ENCODE assay signal across 1 cellular context in the genomic region with DNA sequence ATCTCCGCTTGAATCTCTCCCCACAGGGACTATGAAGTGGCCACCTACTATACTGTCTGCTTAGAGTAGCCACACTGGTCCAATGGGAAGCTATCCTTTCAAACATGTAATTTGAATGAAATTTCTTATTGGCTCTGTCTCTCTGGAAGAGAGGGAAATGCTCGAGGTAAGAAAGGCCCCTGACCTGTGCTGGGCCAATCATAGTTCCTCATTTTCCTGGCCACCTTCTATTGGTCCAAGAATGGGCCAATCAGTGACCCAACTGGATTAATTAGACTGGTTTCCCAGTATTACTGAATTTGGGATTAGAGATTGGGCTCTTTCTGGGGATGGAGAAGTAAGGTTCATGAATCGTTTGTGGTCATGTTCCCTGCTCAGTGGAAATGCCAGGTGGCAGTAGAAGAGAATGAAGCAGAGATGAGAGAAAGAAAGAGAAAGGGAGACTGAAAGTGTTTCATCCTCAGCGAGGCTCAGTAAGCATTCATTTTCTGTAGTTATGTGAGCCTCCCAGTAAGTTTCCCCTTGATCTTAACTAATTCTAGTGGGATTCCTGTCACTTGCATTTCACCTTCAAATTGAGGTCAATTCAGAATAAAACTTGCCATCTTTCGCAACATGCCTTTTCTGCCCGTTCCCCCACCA.
TF ChIP-seq lines count a peak whose summit lies in the region.

No MANE protein-coding gene starts in this region.

TF ChIP-seq in GM23338, 12 proteins besides CTCF, POLR2A, EP300 and RAD21 (continued from another document):
- TF ChIP-seq, protein P1, sequence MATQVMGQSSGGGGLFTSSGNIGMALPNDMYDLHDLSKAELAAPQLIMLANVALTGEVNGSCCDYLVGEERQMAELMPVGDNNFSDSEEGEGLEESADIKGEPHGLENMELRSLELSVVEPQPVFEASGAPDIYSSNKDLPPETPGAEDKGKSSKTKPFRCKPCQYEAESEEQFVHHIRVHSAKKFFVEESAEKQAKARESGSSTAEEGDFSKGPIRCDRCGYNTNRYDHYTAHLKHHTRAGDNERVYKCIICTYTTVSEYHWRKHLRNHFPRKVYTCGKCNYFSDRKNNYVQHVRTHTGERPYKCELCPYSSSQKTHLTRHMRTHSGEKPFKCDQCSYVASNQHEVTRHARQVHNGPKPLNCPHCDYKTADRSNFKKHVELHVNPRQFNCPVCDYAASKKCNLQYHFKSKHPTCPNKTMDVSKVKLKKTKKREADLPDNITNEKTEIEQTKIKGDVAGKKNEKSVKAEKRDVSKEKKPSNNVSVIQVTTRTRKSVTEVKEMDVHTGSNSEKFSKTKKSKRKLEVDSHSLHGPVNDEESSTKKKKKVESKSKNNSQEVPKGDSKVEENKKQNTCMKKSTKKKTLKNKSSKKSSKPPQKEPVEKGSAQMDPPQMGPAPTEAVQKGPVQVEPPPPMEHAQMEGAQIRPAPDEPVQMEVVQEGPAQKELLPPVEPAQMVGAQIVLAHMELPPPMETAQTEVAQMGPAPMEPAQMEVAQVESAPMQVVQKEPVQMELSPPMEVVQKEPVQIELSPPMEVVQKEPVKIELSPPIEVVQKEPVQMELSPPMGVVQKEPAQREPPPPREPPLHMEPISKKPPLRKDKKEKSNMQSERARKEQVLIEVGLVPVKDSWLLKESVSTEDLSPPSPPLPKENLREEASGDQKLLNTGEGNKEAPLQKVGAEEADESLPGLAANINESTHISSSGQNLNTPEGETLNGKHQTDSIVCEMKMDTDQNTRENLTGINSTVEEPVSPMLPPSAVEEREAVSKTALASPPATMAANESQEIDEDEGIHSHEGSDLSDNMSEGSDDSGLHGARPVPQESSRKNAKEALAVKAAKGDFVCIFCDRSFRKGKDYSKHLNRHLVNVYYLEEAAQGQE (IDR thresholded peaks at IDR 0.05; ENCODE audit: unreplicated experiment), result no peak
- TF ChIP-seq ZNF331 (CRISPR knock-in tag; IDR thresholded peaks at IDR 0.05; ENCODE audit: low read depth) (no peak), JUNB (IDR thresholded peaks at IDR 0.05; ENCODE audit: unreplicated experiment) (no peak), STAT1 (IDR thresholded peaks at IDR 0.05; ENCODE audit: unreplicated experiment) (no peak), EZH2 (IDR thresholded peaks at IDR 0.05; ENCODE audit: low read depth, unreplicated experiment) (no peak), ZNF114 (CRISPR knock-in tag; IDR thresholded peaks at IDR 0.05) (no peak), EZH2phosphoT487 (IDR thresholded peaks at IDR 0.05; ENCODE audit: unreplicated experiment) (no peak)
- TF ChIP-seq, protein P2, sequence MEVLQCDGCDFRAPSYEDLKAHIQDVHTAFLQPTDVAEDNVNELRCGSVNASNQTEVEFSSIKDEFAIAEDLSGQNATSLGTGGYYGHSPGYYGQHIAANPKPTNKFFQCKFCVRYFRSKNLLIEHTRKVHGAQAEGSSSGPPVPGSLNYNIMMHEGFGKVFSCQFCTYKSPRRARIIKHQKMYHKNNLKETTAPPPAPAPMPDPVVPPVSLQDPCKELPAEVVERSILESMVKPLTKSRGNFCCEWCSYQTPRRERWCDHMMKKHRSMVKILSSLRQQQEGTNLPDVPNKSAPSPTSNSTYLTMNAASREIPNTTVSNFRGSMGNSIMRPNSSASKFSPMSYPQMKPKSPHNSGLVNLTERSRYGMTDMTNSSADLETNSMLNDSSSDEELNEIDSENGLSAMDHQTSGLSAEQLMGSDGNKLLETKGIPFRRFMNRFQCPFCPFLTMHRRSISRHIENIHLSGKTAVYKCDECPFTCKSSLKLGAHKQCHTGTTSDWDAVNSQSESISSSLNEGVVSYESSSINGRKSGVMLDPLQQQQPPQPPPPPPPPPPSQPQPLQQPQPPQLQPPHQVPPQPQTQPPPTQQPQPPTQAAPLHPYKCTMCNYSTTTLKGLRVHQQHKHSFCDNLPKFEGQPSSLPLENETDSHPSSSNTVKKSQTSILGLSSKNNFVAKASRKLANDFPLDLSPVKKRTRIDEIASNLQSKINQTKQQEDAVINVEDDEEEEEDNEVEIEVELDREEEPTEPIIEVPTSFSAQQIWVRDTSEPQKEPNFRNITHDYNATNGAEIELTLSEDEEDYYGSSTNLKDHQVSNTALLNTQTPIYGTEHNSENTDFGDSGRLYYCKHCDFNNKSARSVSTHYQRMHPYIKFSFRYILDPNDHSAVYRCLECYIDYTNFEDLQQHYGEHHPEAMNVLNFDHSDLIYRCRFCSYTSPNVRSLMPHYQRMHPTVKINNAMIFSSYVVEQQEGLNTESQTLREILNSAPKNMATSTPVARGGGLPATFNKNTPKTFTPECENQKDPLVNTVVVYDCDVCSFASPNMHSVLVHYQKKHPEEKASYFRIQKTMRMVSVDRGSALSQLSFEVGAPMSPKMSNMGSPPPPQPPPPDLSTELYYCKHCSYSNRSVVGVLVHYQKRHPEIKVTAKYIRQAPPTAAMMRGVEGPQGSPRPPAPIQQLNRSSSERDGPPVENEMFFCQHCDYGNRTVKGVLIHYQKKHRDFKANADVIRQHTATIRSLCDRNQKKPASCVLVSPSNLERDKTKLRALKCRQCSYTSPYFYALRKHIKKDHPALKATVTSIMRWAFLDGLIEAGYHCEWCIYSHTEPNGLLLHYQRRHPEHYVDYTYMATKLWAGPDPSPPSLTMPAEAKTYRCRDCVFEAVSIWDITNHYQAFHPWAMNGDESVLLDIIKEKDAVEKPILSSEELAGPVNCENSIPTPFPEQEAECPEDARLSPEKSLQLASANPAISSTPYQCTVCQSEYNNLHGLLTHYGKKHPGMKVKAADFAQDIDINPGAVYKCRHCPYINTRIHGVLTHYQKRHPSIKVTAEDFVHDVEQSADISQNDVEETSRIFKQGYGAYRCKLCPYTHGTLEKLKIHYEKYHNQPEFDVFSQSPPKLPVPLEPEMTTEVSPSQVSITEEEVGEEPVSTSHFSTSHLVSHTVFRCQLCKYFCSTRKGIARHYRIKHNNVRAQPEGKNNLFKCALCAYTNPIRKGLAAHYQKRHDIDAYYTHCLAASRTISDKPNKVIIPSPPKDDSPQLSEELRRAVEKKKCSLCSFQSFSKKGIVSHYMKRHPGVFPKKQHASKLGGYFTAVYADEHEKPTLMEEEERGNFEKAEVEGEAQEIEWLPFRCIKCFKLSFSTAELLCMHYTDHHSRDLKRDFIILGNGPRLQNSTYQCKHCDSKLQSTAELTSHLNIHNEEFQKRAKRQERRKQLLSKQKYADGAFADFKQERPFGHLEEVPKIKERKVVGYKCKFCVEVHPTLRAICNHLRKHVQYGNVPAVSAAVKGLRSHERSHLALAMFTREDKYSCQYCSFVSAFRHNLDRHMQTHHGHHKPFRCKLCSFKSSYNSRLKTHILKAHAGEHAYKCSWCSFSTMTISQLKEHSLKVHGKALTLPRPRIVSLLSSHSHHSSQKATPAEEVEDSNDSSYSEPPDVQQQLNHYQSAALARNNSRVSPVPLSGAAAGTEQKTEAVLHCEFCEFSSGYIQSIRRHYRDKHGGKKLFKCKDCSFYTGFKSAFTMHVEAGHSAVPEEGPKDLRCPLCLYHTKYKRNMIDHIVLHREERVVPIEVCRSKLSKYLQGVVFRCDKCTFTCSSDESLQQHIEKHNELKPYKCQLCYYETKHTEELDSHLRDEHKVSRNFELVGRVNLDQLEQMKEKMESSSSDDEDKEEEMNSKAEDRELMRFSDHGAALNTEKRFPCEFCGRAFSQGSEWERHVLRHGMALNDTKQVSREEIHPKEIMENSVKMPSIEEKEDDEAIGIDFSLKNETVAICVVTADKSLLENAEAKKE (CRISPR knock-in tag; IDR thresholded peaks at IDR 0.05), result no peak
